ENCODE assay signal across 10 cellular contexts in genomic region chr22:48923909-48924475, GRCh38.
A peak's percentile ranks its signal among the peaks of the same experiment; 100 is the strongest.
DNase-seq lines count a peak whose midpoint lies in the region; ATAC-seq and TF ChIP-seq lines count a peak whose summit lies in the region.
"Had no signal": no experiment of that assay in that cellular context is flagged by ENCODE, and none has a peak within 500 bp of the region (broad histone marks: within the 10 kb centered on the region; RNA-seq: fewer than 3 reads in every experiment).

No MANE protein-coding gene starts in this region.

- POLR2A ChIA-PET in MCF 10A (lab: Yijun Ruan, JAX), result interaction anchor here (0.6 kb wide), 1 partner anchor 856 kb away, joined by 4 read pairs; no protein-coding TSS in a partner anchor

- CTCF ChIA-PET in MCF 10A (lab: Yijun Ruan, JAX), result interaction anchor here (0.6 kb wide), 1 partner anchor 1112 kb away, joined by 4 read pairs; no protein-coding TSS in a partner anchor

- H3K4me1 Mint-ChIP-seq in MCF 10A (ENCODE audit: insufficient read depth, unreplicated experiment) (no peaks in the 10 kb centered on the region), CD14-positive monocyte (no peaks in the 10 kb centered on the region)

- H3K27me3 Mint-ChIP-seq in MCF 10A (ENCODE audit: insufficient read depth, unreplicated experiment) (no peaks in the 10 kb centered on the region), CD14-positive monocyte (ENCODE audit: low read depth in 3 of 3) (peaks cover 3 to 16% (median 8%) of the 10 kb centered on the region in 3 donors)

- intact Hi-C loops in MCF 10A (cut with micrococcal nuclease) (no loop called here), CD14-positive monocyte (cut with micrococcal nuclease) (no loop called here)

- H3K36me3 Mint-ChIP-seq in MCF 10A (ENCODE audit: insufficient read depth, unreplicated experiment), result no peaks in the 10 kb centered on the region
- H3K36me3 Mint-ChIP-seq in CD14-positive monocyte, result no peaks in the 10 kb centered on the region

- no peak overlapping the region for H3K27ac Mint-ChIP-seq in MCF 10A (ENCODE audit: low read depth, unreplicated experiment)
- H3K27ac Mint-ChIP-seq in CD14-positive monocyte, result no peak overlapping the region

- DNase-seq in DMS 273 (lab: John Stamatoyannopoulos, UW; ENCODE audit: unreplicated experiment) (peak; percentile 40), DMS 273 treated with DMSO at 0.1 percent for 48 hours (lab: John Stamatoyannopoulos, UW) (no peak), globus pallidus (ENCODE audit: low spot score) (peak; percentile 59), MCF 10A (ENCODE audit: unreplicated experiment) (no peak), CD14-positive monocyte (ENCODE audit: low spot score) (no peak)
- peak; percentile 20 for DNase-seq in activated CD8-positive, alpha-beta memory T cell treated with anti-CD3 and anti-CD28 coated beads, Interleukin-2, amount 50 U/mL, for 48 hours
- peak; percentile 4 for DNase-seq in stimulated activated CD8-positive, alpha-beta memory T cell treated with anti-CD3 and anti-CD28 coated beads, Interleukin-4, amount 100 ng/mL, for 48 hours
- DNase-seq: GF-D8 had no signal

- H3K4me3 Mint-ChIP-seq in MCF 10A (ENCODE audit: unreplicated experiment) (no peak overlapping the region), CD14-positive monocyte (no peak overlapping the region)

- no TSS peak for BruUV-seq in MCF 10A (replicated peaks; lab: Mats Ljungman, UMichigan)

- TF ChIP-seq CTCF in MCF 10A (IDR thresholded peaks at IDR 0.05; ENCODE audit: unreplicated experiment) (no peak), CD14-positive monocyte (IDR thresholded peaks at IDR 0.05) (no peak)

- H3K9me3 Mint-ChIP-seq in MCF 10A (ENCODE audit: unreplicated experiment) (peaks cover 24% of the 10 kb centered on the region), CD14-positive monocyte (peaks cover 0 to 11% (median 2%) of the 10 kb centered on the region in 7 donors)

- no peak for ATAC-seq in HG02885 (IDR thresholded peaks at IDR 0.05; ENCODE audit: poor library complexity, unreplicated experiment)
- ATAC-seq: Right ventricle myocardium inferior had no signal

Comparison
In these comparisons a context has a peak if more than half of its experiments do, and no peak if none do; other contexts are left out.
1. DNase-seq: peak in DMS 273 (single experiment), activated CD8-positive, alpha-beta memory T cell treated with anti-CD3 and anti-CD28 coated beads, Interleukin-2, amount 50 U/mL, for 48 hours (single experiment), globus pallidus (single experiment) and stimulated activated CD8-positive, alpha-beta memory T cell treated with anti-CD3 and anti-CD28 coated beads, Interleukin-4, amount 100 ng/mL, for 48 hours (single experiment); none in DMS 273 treated with DMSO at 0.1 percent for 48 hours (single experiment), MCF 10A (single experiment) and CD14-positive monocyte (single experiment).